18 cellular contexts compared by ENCODE assay signal in the genomic region with DNA sequence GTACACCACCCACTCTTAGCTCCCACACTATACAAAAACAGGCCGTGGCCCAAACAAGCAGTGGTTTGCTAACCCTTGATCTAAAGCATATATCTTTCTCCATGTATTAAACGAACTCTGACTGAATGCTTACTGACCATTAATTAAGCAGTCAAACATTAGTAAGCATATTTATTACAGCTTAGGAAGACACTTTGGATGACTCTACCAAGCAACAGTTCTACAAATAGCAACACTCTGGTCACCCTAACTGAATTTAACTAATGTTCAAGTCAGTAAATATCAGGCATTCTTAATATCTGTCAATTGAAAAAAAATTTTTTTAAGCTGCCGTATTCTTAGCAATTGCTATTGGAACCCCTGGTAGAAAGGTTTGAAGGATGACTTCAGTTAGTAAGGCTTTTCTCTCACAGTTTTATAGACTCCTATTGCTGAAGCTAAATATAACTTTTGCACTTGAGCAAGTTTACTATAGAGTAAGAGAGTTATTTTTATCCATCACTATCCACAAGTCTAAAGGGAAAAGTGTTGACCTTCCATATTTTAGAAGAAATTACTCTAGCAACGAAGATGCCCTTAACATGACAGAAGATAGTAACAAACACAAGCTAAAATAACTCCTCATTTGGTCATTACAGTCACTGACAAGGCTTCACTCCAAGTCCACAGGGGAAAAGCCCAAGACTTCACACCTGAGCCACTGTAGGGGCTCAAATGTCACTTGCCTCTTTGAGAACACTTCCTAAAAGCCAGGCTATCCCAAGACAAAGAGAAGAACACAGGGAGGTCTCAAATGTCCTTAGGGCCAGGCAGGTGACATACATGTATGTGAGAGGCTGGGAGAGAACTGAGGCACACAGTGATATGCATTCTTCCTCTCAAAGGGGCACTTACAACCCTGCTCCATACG.
A peak's percentile ranks its signal among the peaks of the same experiment; 100 is the strongest.
DNase-seq lines count a peak whose midpoint lies in the region; ATAC-seq and TF ChIP-seq lines count a peak whose summit lies in the region.
"Had no signal": no experiment of that assay in that cellular context is flagged by ENCODE, and none has a peak within 500 bp of the region (broad histone marks: within the 10 kb centered on the region; RNA-seq: fewer than 3 reads in every experiment).

No MANE protein-coding gene starts in this region.

- peaks cover 11% of the 10 kb centered on the region for H3K4me1 ChIP-seq in CD4-positive, CD25-positive, alpha-beta regulatory T cell (ENCODE audit: control insufficient read depth, insufficient read depth, low read length, poor library complexity, severe bottlenecking)
- H3K4me1 ChIP-seq in endodermal cell (ENCODE audit: control insufficient read depth, insufficient read depth, low read length) = no peaks in the 10 kb centered on the region
- H3K4me1 ChIP-seq in neutrophil (ENCODE audit: control insufficient read depth in 1 of 2, insufficient read depth in 1 of 2, low read depth in 1 of 2, low read length in 1 of 2) = peaks cover 9 to 29% of the 10 kb centered on the region in 2 experiments
- peaks cover 29 to 33% of the 10 kb centered on the region in 2 donors for H3K4me1 ChIP-seq in thyroid gland

- no peak overlapping the region for H3K4me3 ChIP-seq in CD4-positive, CD25-positive, alpha-beta regulatory T cell (ENCODE audit: low read depth, low read length)
- H3K4me3 ChIP-seq in endodermal cell (ENCODE audit: low read length) = no peak overlapping the region
- H3K4me3 ChIP-seq in neutrophil (ENCODE audit: low read depth in 1 of 2, low read length in 1 of 2) = no peak overlapping the region
- H3K4me3 ChIP-seq in thyroid gland (replicated peaks in 1 of 3) = no peak overlapping the region
- H3K4me3 ChIP-seq: Peyer's patch had no signal

- no peaks in the 10 kb centered on the region for H3K27me3 ChIP-seq in CD4-positive, CD25-positive, alpha-beta regulatory T cell (ENCODE audit: control insufficient read depth, insufficient read depth, low read length)
- no peaks in the 10 kb centered on the region for H3K27me3 ChIP-seq in endodermal cell (ENCODE audit: control insufficient read depth, insufficient read depth, low read length, poor library complexity, severe bottlenecking)
- H3K27me3 ChIP-seq in neutrophil = no peaks in the 10 kb centered on the region
- H3K27me3 ChIP-seq in thyroid gland = no peaks in the 10 kb centered on the region
- H3K27me3 ChIP-seq: Peyer's patch had no signal

- H3K9ac ChIP-seq in endodermal cell (ENCODE audit: extremely low read depth, low read length, poor library complexity, severe bottlenecking) = no peak overlapping the region

- no peaks in the 10 kb centered on the region for H3K27me3 Mint-ChIP-seq in CD4-positive, CD25-positive, alpha-beta regulatory T cell
- no peaks in the 10 kb centered on the region for H3K27me3 Mint-ChIP-seq in IgD-negative memory B cell
- no peaks in the 10 kb centered on the region for H3K27me3 Mint-ChIP-seq in endodermal cell (ENCODE audit: insufficient read depth)

- no peak for ATAC-seq in CD4-positive, CD25-positive, alpha-beta regulatory T cell (ENCODE audit: low read depth in 2 of 2)
- ATAC-seq in GM19455 (IDR thresholded peaks at IDR 0.05; ENCODE audit: unreplicated experiment) (no peak), GM21737 (IDR thresholded peaks at IDR 0.05; ENCODE audit: unreplicated experiment) (no peak)

- H3K27ac ChIP-seq in CD4-positive, CD25-positive, alpha-beta regulatory T cell (ENCODE audit: insufficient read depth, low read length, poor library complexity, severe bottlenecking) = no peak overlapping the region
- H3K27ac ChIP-seq in endodermal cell (ENCODE audit: low read depth, low read length) = no peak overlapping the region
- H3K27ac ChIP-seq in neutrophil = peak overlapping the region; percentile 9
- H3K27ac ChIP-seq in thyroid gland = no peak overlapping the region

- peaks cover 23% of the 10 kb centered on the region for H3K36me3 ChIP-seq in CD4-positive, CD25-positive, alpha-beta regulatory T cell (ENCODE audit: control insufficient read depth, insufficient read depth, low read length)
- peaks cover 65% of the 10 kb centered on the region for H3K36me3 ChIP-seq in endodermal cell (ENCODE audit: control insufficient read depth, insufficient read depth, low read length)
- H3K36me3 ChIP-seq in neutrophil = peaks cover 24% of the 10 kb centered on the region
- no peaks in the 10 kb centered on the region for H3K36me3 ChIP-seq in thyroid gland

- no peaks in the 10 kb centered on the region for H3K9me3 ChIP-seq in CD4-positive, CD25-positive, alpha-beta regulatory T cell (ENCODE audit: control insufficient read depth in 2 of 2, low read length in 2 of 2)
- H3K9me3 ChIP-seq in endodermal cell (ENCODE audit: control insufficient read depth, low read length) = no peaks in the 10 kb centered on the region
- no peaks in the 10 kb centered on the region for H3K9me3 ChIP-seq in neutrophil
- no peaks in the 10 kb centered on the region for H3K9me3 ChIP-seq in thyroid gland
- H3K9me3 ChIP-seq: Peyer's patch had no signal

- peak overlapping the region in 2 of 3 donors; percentile 51 to 85 for H3K27ac Mint-ChIP-seq in CD4-positive, CD25-positive, alpha-beta regulatory T cell
- H3K27ac Mint-ChIP-seq in IgD-negative memory B cell (peak overlapping the region in 2 of 3 donors; percentile 16 to 87), endodermal cell (peak overlapping the region; percentile 31)

- DNase-seq in CD4-positive, CD25-positive, alpha-beta regulatory T cell = no peak
- DNase-seq in endodermal cell (no peak), thyroid gland (no peak)
- DNase-seq in stimulated activated CD4-positive, alpha-beta T cell treated with anti-CD3 and anti-CD28 coated beads, Interleukin-15, amount 100 ng/mL, for 24 hours = no peak
- DNase-seq: activated CD4-positive, alpha-beta T cell treated with anti-CD3 and anti-CD28 coated beads, Interleukin-2, amount 50 U/mL, for 1 hour; AML-193; hypothalamus; KG1; NCI-H1436 treated with DMSO at 0.1 percent for 48 hours; NCI-H524; occipital lobe; Peyer's patch; stimulated activated CD8-positive, alpha-beta memory T cell treated with anti-CD3 and anti-CD28 coated beads, Interleukin-4, amount 100 ng/mL, for 48 hours; T-helper 2 cell had no signal

- H3K36me3 Mint-ChIP-seq in CD4-positive, CD25-positive, alpha-beta regulatory T cell = peaks cover 35% of the 10 kb centered on the region
- H3K36me3 Mint-ChIP-seq in IgD-negative memory B cell (peaks cover 4% of the 10 kb centered on the region), endodermal cell (ENCODE audit: low read depth) (peaks cover 29% of the 10 kb centered on the region)

- H3K9me3 Mint-ChIP-seq in CD4-positive, CD25-positive, alpha-beta regulatory T cell = no peaks in the 10 kb centered on the region
- H3K9me3 Mint-ChIP-seq in IgD-negative memory B cell (no peaks in the 10 kb centered on the region), endodermal cell (no peaks in the 10 kb centered on the region)

- H3K4me1 Mint-ChIP-seq in CD4-positive, CD25-positive, alpha-beta regulatory T cell = peaks cover 24 to 58% (median 53%) of the 10 kb centered on the region in 4 donors
- H3K4me1 Mint-ChIP-seq in IgD-negative memory B cell (peaks cover 12 to 28% (median 24%) of the 10 kb centered on the region in 3 donors), endodermal cell (peaks cover 5% of the 10 kb centered on the region)

- no peak overlapping the region for H3K4me3 Mint-ChIP-seq in CD4-positive, CD25-positive, alpha-beta regulatory T cell
- H3K4me3 Mint-ChIP-seq in IgD-negative memory B cell = no peak overlapping the region
- H3K4me3 Mint-ChIP-seq in endodermal cell = no peak overlapping the region

- TF ChIP-seq POLR2A in thyroid gland (IDR thresholded peaks at IDR 0.05) = no peak

- intact Hi-C loops in thyroid gland (cut with DNase I) = no loop called here

- no peak for TF ChIP-seq CTCF in endodermal cell (conservative IDR thresholded peaks at IDR 0.05)
- no peak for TF ChIP-seq CTCF in neutrophil (IDR thresholded peaks at IDR 0.05)
- TF ChIP-seq CTCF in thyroid gland (IDR thresholded peaks at IDR 0.05) = no peak

- 94 to 100% methylated on average over 3 to 5 of the region's 5 CpGs for WGBS in endodermal cell (ENCODE audit: insufficient coverage in 1 of 2, insufficient read length in 1 of 2), 2 experiments
- WGBS in thyroid gland, 2 donors = 87 to 91% methylated on average over 5 of the region's 5 CpGs
